Comparison of ENCODE assay signal across 19 cellular contexts in genomic region chr3:62332017-62332416, GRCh38. TPM values are rescaled to one million over a fixed set of nuclear protein-coding genes. Genes with fewer than 3 reads are reported as not detected.
DNase-seq lines count a peak whose midpoint lies in the region; ATAC-seq and TF ChIP-seq lines count a peak whose summit lies in the region.
"Had no signal": no experiment of that assay in that cellular context is flagged by ENCODE, and none has a peak within 500 bp of the region (broad histone marks: within the 10 kb centered on the region; RNA-seq: fewer than 3 reads in every experiment).

No MANE protein-coding gene starts in this region.

- H3F3A ChIP-seq in Loucy (ENCODE audit: low read depth) = no peaks in the 10 kb centered on the region

- H3K27ac Mint-ChIP-seq in glutamatergic neuron (ENCODE audit: unreplicated experiment) = peak overlapping the region; percentile 19
- H3K27ac Mint-ChIP-seq: B cell; CD8-positive, alpha-beta T cell; GM23338 had no signal

- peaks cover 9% of the 10 kb centered on the region for H3K27me3 Mint-ChIP-seq in glutamatergic neuron (ENCODE audit: unreplicated experiment)
- H3K27me3 Mint-ChIP-seq: B cell had no signal

- no peak overlapping the region for H3K4me3 ChIP-seq in GM12865 (ENCODE audit: low read depth, low read length)
- H3K4me3 ChIP-seq in Loucy (ENCODE audit: low read length, poor library complexity, severe bottlenecking) = no peak overlapping the region
- H3K4me3 ChIP-seq: BLaER1 treated with 17β-estradiol and CSF1 and Interleukin-3, amounts not matched to agents 10 nM and 100 nM; GM23338; K562 had no signal

- no peaks in the 10 kb centered on the region for H3K36me3 ChIP-seq in Loucy (ENCODE audit: insufficient read depth, low read length)
- H3K36me3 ChIP-seq: BLaER1 treated with 17β-estradiol and CSF1 and Interleukin-3, amounts not matched to agents 10 nM and 100 nM had no signal

- no peaks in the 10 kb centered on the region for H3K79me2 ChIP-seq in Loucy (ENCODE audit: insufficient read depth, low read length)

- H2AFZ ChIP-seq in Loucy (ENCODE audit: low read length) = 0 out of 2 replicates have a peak overlapping the region, but pooled peaks have one; percentile 22
- H2AFZ ChIP-seq: GM23338 had no signal

- no peak overlapping the region for H3K4me3 Mint-ChIP-seq in glutamatergic neuron (ENCODE audit: unreplicated experiment)
- H3K4me3 Mint-ChIP-seq: B cell; CD8-positive, alpha-beta T cell; GM23338 had no signal

- no peak for TF ChIP-seq CTCF in GM12865 (IDR thresholded peaks at IDR 0.05; ENCODE audit: insufficient read depth, low read depth, low read length, missing control alignments)
- no peak for TF ChIP-seq CTCF in Loucy (conservative IDR thresholded peaks at IDR 0.05; ENCODE audit: low read length)
- TF ChIP-seq CTCF in glutamatergic neuron (IDR thresholded peaks at IDR 0.05; ENCODE audit: partially characterized antibody, unreplicated experiment) = no peak

- H3K9me2 ChIP-seq in Loucy (replicated peaks; ENCODE audit: low read depth, low read length) = no peaks in the 10 kb centered on the region

- no peaks in the 10 kb centered on the region for H3K9me3 ChIP-seq in Loucy (ENCODE audit: insufficient read depth, low read depth, low read length)
- H3K9me3 ChIP-seq: BLaER1 treated with 17β-estradiol and CSF1 and Interleukin-3, amounts not matched to agents 10 nM and 100 nM had no signal

- H3K9me3 Mint-ChIP-seq in glutamatergic neuron (ENCODE audit: unreplicated experiment) = peaks cover 15% of the 10 kb centered on the region
- H3K9me3 Mint-ChIP-seq: CD8-positive, alpha-beta T cell; GM23338 had no signal

- H4K20me1 ChIP-seq in Loucy (ENCODE audit: insufficient read depth, low read length, poor library complexity, severe bottlenecking) = no peaks in the 10 kb centered on the region
- H4K20me1 ChIP-seq: BLaER1 treated with 17β-estradiol and CSF1 and Interleukin-3, amounts not matched to agents 10 nM and 100 nM had no signal

- ATAC-seq in GM18907 (IDR thresholded peaks at IDR 0.05; ENCODE audit: unreplicated experiment) = peak; percentile 52
- no peak for ATAC-seq in GM21825 (IDR thresholded peaks at IDR 0.05; ENCODE audit: unreplicated experiment)
- ATAC-seq: CD8-positive, alpha-beta T cell; GM23338; K562 had no signal

- no peaks in the 10 kb centered on the region for H3K4me1 ChIP-seq in Loucy (ENCODE audit: insufficient read depth, low read length, poor library complexity, severe bottlenecking)

- DNase-seq in GM12865 (ENCODE audit: low read depth) = peak; percentile 3
- no peak for DNase-seq in glutamatergic neuron
- no peak for DNase-seq in DMS 273 (lab: John Stamatoyannopoulos, UW; ENCODE audit: unreplicated experiment)
- no peak for DNase-seq in stimulated activated naive CD4-positive, alpha-beta T cell treated with Interleukin-2 at 50 U/mL for 16 hours (lab: John Stamatoyannopoulos, UW)
- DNase-seq: Calu3; CD8-positive, alpha-beta T cell; DMS 273 treated with DMSO at 0.1 percent for 48 hours; DND-41; HCEC 1CT; IMR-90 had no signal

- no peaks in the 10 kb centered on the region for H3K36me3 Mint-ChIP-seq in glutamatergic neuron (ENCODE audit: unreplicated experiment)
- H3K36me3 Mint-ChIP-seq: CD8-positive, alpha-beta T cell had no signal

- H3K4me1 Mint-ChIP-seq in glutamatergic neuron (ENCODE audit: low read depth, unreplicated experiment) = peaks cover 52% of the 10 kb centered on the region
- H3K4me1 Mint-ChIP-seq: B cell had no signal

- no peak overlapping the region for H3K4me2 ChIP-seq in Loucy (ENCODE audit: low read depth, low read length, poor library complexity, severe bottlenecking)
- H3K4me2 ChIP-seq: BLaER1 treated with 17β-estradiol and CSF1 and Interleukin-3, amounts not matched to agents 10 nM and 100 nM; GM23338 had no signal

- no peak overlapping the region for H3K9ac ChIP-seq in Loucy (ENCODE audit: low read depth, low read length, poor library complexity, severe bottlenecking)
- H3K9ac ChIP-seq: BLaER1 treated with 17β-estradiol and CSF1 and Interleukin-3, amounts not matched to agents 10 nM and 100 nM had no signal

- H3K27me3 ChIP-seq in Loucy (ENCODE audit: insufficient read depth, low read length, poor library complexity, severe bottlenecking) = no peaks in the 10 kb centered on the region
- H3K27me3 ChIP-seq: BLaER1 treated with 17β-estradiol and CSF1 and Interleukin-3, amounts not matched to agents 10 nM and 100 nM had no signal

RNA-seq across cellular contexts. Expression of gene FEZF2, which starts 41.3 kb away (rescaled TPM):
- total RNA-seq in glutamatergic neuron (ENCODE audit: unreplicated experiment) = 0.49 TPM
- total RNA-seq: A172; B cell; Calu3; CD8-positive, alpha-beta T cell; G401; GM23338; IMR-90; K562 had no signal
